16 cellular contexts compared by ENCODE assay signal in genomic region chr4:5504486-5504885, GRCh38.
A peak's percentile ranks its signal among the peaks of the same experiment; 100 is the strongest.
DNase-seq lines count a peak whose midpoint lies in the region; ATAC-seq, FAIRE-seq and TF ChIP-seq lines count a peak whose summit lies in the region.
"Had no signal": no experiment of that assay in that cellular context is flagged by ENCODE, and none has a peak within 500 bp of the region (broad histone marks: within the 10 kb centered on the region; RNA-seq: fewer than 3 reads in every experiment).

No MANE protein-coding gene starts in this region.

- no peak overlapping the region for H2BK120ac ChIP-seq in IMR-90 (ENCODE audit: low read depth, low read length)

- H2BK5ac ChIP-seq in IMR-90 (ENCODE audit: low read depth, low read length, poor library complexity, severe bottlenecking), result no peak overlapping the region

- no peak overlapping the region for H3K23ac ChIP-seq in IMR-90 (ENCODE audit: low read depth, low read length)

- no peak overlapping the region for H3K4me3 ChIP-seq in IMR-90 (ENCODE audit: insufficient read depth, low read depth, low read length)
- no peak overlapping the region for H3K4me3 ChIP-seq in esophagus muscularis mucosa
- no peak overlapping the region for H3K4me3 ChIP-seq in keratinocyte (ENCODE audit: control insufficient read depth in 2 of 3, extremely low read depth in 1 of 3, insufficient read depth in 2 of 3, low read depth in 1 of 3, low read length in 3 of 3)
- H3K4me3 ChIP-seq: BLaER1, GM23248 had no signal

- H2AK9ac ChIP-seq in IMR-90 (replicated peaks; ENCODE audit: low read depth, low read length, poor library complexity), result no peak overlapping the region

- H3K27me3 ChIP-seq in IMR-90 (ENCODE audit: control insufficient read depth, insufficient read depth, low read length) (no peaks in the 10 kb centered on the region), esophagus muscularis mucosa (no peaks in the 10 kb centered on the region), keratinocyte (ENCODE audit: control insufficient read depth, extremely low read depth, insufficient read depth, low read length) (no peaks in the 10 kb centered on the region)
- H3K27me3 ChIP-seq: BLaER1 had no signal

- CTCF ChIA-PET in IMR-90 (lab: Yijun Ruan, JAX), result no interaction called here

- peak; percentile 91 for FAIRE-seq in keratinocyte (lab: Jason Lieb, UNC)
- FAIRE-seq: H54 had no signal

- H2BK15ac ChIP-seq in IMR-90 (ENCODE audit: low read depth, low read length), result no peak overlapping the region

- no peaks in the 10 kb centered on the region for H3K79me1 ChIP-seq in IMR-90 (ENCODE audit: low read depth in 1 of 2, low read length in 2 of 2)

- H3K18ac ChIP-seq in IMR-90 (ENCODE audit: low read depth, low read length), result no peak overlapping the region

- H3K9me1 ChIP-seq in IMR-90 (ENCODE audit: insufficient read depth, low read length) (peaks cover 9% of the 10 kb centered on the region; the same call in 1 of the 2 replicates), keratinocyte (ENCODE audit: control insufficient read depth, extremely low read depth, insufficient read depth, low read length) (no peaks in the 10 kb centered on the region)

- no peak overlapping the region for H2BK20ac ChIP-seq in IMR-90 (ENCODE audit: low read depth, low read length)

- H4K5ac ChIP-seq in IMR-90 (ENCODE audit: low read depth, low read length), result no peak overlapping the region

- no peak overlapping the region for H3K9ac ChIP-seq in IMR-90 (ENCODE audit: low read depth, low read length)
- H3K9ac ChIP-seq in keratinocyte (ENCODE audit: control insufficient read depth, extremely low read depth, insufficient read depth, low read length), result no peak overlapping the region
- H3K9ac ChIP-seq: BLaER1, GM23248 had no signal

- H3K27ac ChIP-seq in IMR-90 (ENCODE audit: insufficient read depth, low read length) (no peak overlapping the region), esophagus muscularis mucosa (replicated peaks in 1 of 4) (no peak overlapping the region), keratinocyte (ENCODE audit: control insufficient read depth, insufficient read depth, low read length) (peak overlapping the region; percentile 53)
- H3K27ac ChIP-seq: BLaER1, GM23248 had no signal

- TF ChIP-seq RAD21 in IMR-90 (IDR thresholded peaks at IDR 0.05; ENCODE audit: low read length), result no peak

- intact Hi-C loops in IMR-90 (cut with micrococcal nuclease), result no loop called here
- intact Hi-C loops in esophagus muscularis mucosa (cut with DNase I), result no loop called here

- H4K8ac ChIP-seq in IMR-90 (ENCODE audit: low read depth in 2 of 2, low read length in 2 of 2), result no peak overlapping the region

- no peak for TF ChIP-seq EP300 in esophagus muscularis mucosa (IDR thresholded peaks at IDR 0.05)

- H2AFZ ChIP-seq in IMR-90 (replicated peaks; ENCODE audit: low read length, poor library complexity), result no peak overlapping the region
- H2AFZ ChIP-seq in keratinocyte (ENCODE audit: control insufficient read depth, low read length), result no peak overlapping the region
- H2AFZ ChIP-seq: GM23248 had no signal

- no peak overlapping the region for H3K56ac ChIP-seq in IMR-90 (ENCODE audit: extremely low read depth, insufficient read depth, low read length)

- TF ChIP-seq CTCF in IMR-90 (conservative IDR thresholded peaks at IDR 0.05; ENCODE audit: low read depth, low read length) (no peak), esophagus muscularis mucosa (IDR thresholded peaks at IDR 0.05) (no peak), keratinocyte (optimal IDR thresholded peaks at IDR 0.05 in 1 of 3, IDR thresholded peaks at IDR 0.05 in 1 of 3, conservative IDR thresholded peaks at IDR 0.05 in 1 of 3; ENCODE audit: extremely low read depth in 1 of 3, insufficient read depth in 2 of 3, low read length in 3 of 3) (no peak)

- no TSS peak for BruUV-seq in IMR-90 (replicated peaks; lab: Mats Ljungman, UMichigan)

- no peak overlapping the region for H2AK5ac ChIP-seq in IMR-90 (ENCODE audit: low read depth, low read length)

- no peak overlapping the region for H3K14ac ChIP-seq in IMR-90 (replicated peaks; ENCODE audit: low read depth, low read length)

- H3K4me2 ChIP-seq in IMR-90 (ENCODE audit: low read depth, low read length) (no peak overlapping the region), keratinocyte (ENCODE audit: control insufficient read depth, extremely low read depth, insufficient read depth, low read depth, low read length) (peak overlapping the region; percentile 7)
- H3K4me2 ChIP-seq: BLaER1 had no signal

- no peak for ATAC-seq in IMR-90 (ENCODE audit: low read depth)
- no peak for ATAC-seq in HG03342 (IDR thresholded peaks at IDR 0.05; ENCODE audit: unreplicated experiment)
- no peak for ATAC-seq in HG03025 (IDR thresholded peaks at IDR 0.05; ENCODE audit: low FRiP score, unreplicated experiment)
- ATAC-seq: HCT116 had no signal

- dilution Hi-C loops in IMR-90 (cut with HindIII; ENCODE audit: low sequenced_read_pairs, unreplicated experiment) (no loop called here), keratinocyte (cut with MboI; ENCODE audit: extremely low pct_ligation_motif_present, low sequenced_read_pairs) (no loop called here)

- H3K79me2 ChIP-seq in keratinocyte (ENCODE audit: control insufficient read depth, insufficient read depth, low read length), result no peaks in the 10 kb centered on the region

- H4K91ac ChIP-seq in IMR-90 (ENCODE audit: insufficient read depth, low read depth, low read length), result no peak overlapping the region

- in situ Hi-C loops in IMR-90 (cut with MboI; ENCODE audit: low sequenced_read_pairs), result no loop called here

- H3K4me1 ChIP-seq in IMR-90 (ENCODE audit: control insufficient read depth, insufficient read depth, low read length), result peaks cover 7% of the 10 kb centered on the region
- no peaks in the 10 kb centered on the region for H3K4me1 ChIP-seq in esophagus muscularis mucosa
- H3K4me1 ChIP-seq in keratinocyte (ENCODE audit: control insufficient read depth, extremely low read depth, insufficient read depth, low read length), result peaks cover 31% of the 10 kb centered on the region
- H3K4me1 ChIP-seq: BLaER1, Caco-2 had no signal

- H3K9me3 ChIP-seq in IMR-90 (ENCODE audit: control insufficient read depth, insufficient read depth, low read length), result no peaks in the 10 kb centered on the region
- no peaks in the 10 kb centered on the region for H3K9me3 ChIP-seq in esophagus muscularis mucosa
- no peaks in the 10 kb centered on the region for H3K9me3 ChIP-seq in keratinocyte (ENCODE audit: control insufficient read depth, low read depth, low read length)
- H3K9me3 ChIP-seq: Caco-2 had no signal

- H4K20me1 ChIP-seq in IMR-90 (ENCODE audit: insufficient read depth, low read length), result no peaks in the 10 kb centered on the region
- no peaks in the 10 kb centered on the region for H4K20me1 ChIP-seq in keratinocyte (ENCODE audit: control insufficient read depth, extremely low read depth, insufficient read depth, low read length)
- H4K20me1 ChIP-seq: BLaER1 had no signal

- DNase-seq in IMR-90, result peak; percentile 24
- DNase-seq in astrocyte of the hippocampus (ENCODE audit: low read depth, low spot score), result peak; percentile 66
- DNase-seq in esophagus muscularis mucosa (ENCODE audit: extremely low spot score), result peak; percentile 50
- DNase-seq in keratinocyte (ENCODE audit: low read depth, low spot score), result peak; percentile 64
- no peak for DNase-seq in DMS79 treated with DMSO at 0.1 percent for 48 hours (lab: John Stamatoyannopoulos, UW)
- DNase-seq: 8988T; AML-193; Caco-2; CD8-positive, alpha-beta memory T cell; GF-D8; GM23248 had no signal

- no peak overlapping the region for H3K4ac ChIP-seq in IMR-90 (ENCODE audit: low read depth, low read length)

- TF ChIP-seq POLR2A in IMR-90 (IDR thresholded peaks at IDR 0.05; ENCODE audit: low read depth, low read length), result no peak
- no peak for TF ChIP-seq POLR2A in esophagus muscularis mucosa (IDR thresholded peaks at IDR 0.05; ENCODE audit: low read depth)

- H3K36me3 ChIP-seq in IMR-90 (ENCODE audit: control insufficient read depth, insufficient read depth, low read length), result peaks cover 4% of the 10 kb centered on the region
- peaks cover 0 to 11% (median 2%) of the 10 kb centered on the region in 4 donors for H3K36me3 ChIP-seq in esophagus muscularis mucosa
- H3K36me3 ChIP-seq in keratinocyte (ENCODE audit: control insufficient read depth in 2 of 2, extremely low read depth in 1 of 2, insufficient read depth in 2 of 2, low read length in 2 of 2), result peaks cover 0 to 1% of the 10 kb centered on the region in 2 experiments

- POLR2A ChIA-PET in IMR-90 (lab: Charles Lee; ENCODE audit: unreplicated experiment), result no interaction called here

TF ChIP-seq in IMR-90, 13 proteins besides CTCF, POLR2A, EP300 and RAD21 (continues in another document):
- TF ChIP-seq MXI1 (IDR thresholded peaks at IDR 0.05; ENCODE audit: borderline replicate concordance, low read depth, low read length), result no peak
- TF ChIP-seq ELK1 (IDR thresholded peaks at IDR 0.05; ENCODE audit: borderline replicate concordance, low read depth, low read length), result no peak
- no peak for TF ChIP-seq CHD1 (IDR thresholded peaks at IDR 0.05; ENCODE audit: low read depth, low read length)
- TF ChIP-seq FOS (IDR thresholded peaks at IDR 0.05; ENCODE audit: low read depth, low read length), result no peak
- TF ChIP-seq RFX5 (IDR thresholded peaks at IDR 0.05; ENCODE audit: low read depth, low read length), result no peak
- no peak for TF ChIP-seq CEBPB (IDR thresholded peaks at IDR 0.05; ENCODE audit: low read depth, low read length)
- TF ChIP-seq MAZ (IDR thresholded peaks at IDR 0.05; ENCODE audit: borderline replicate concordance, low read depth, low read length), result no peak
- no peak for TF ChIP-seq RCOR1 (IDR thresholded peaks at IDR 0.05; ENCODE audit: insufficient replicate concordance, low read length)
- no peak for TF ChIP-seq USF2 (IDR thresholded peaks at IDR 0.05; ENCODE audit: low read depth, low read length)
- no peak for TF ChIP-seq MAFK (IDR thresholded peaks at IDR 0.05; ENCODE audit: low read depth, low read length)
- no peak for TF ChIP-seq SMC3 (IDR thresholded peaks at IDR 0.05; ENCODE audit: low read depth, low read length)
